32 cellular contexts compared by ENCODE assay signal in genomic region chr17:79335456-79335855, GRCh38.
"Had no signal": no experiment of that assay in that cellular context is flagged by ENCODE, and none has a peak within 500 bp of the region (broad histone marks: within the 10 kb centered on the region; RNA-seq: fewer than 3 reads in every experiment).

No MANE protein-coding gene starts in this region.

- H3K4me3 Mint-ChIP-seq: activated B cell treated with CpG ODN at 0.5 μM for 24 hours; activated CD4-positive, alpha-beta memory T cell treated with anti-CD3 and anti-CD28 coated beads for 36 hours; activated CD4-positive, alpha-beta T cell treated with anti-CD3 and anti-CD28 coated beads, Interleukin-2, amount 10 ng/mL, durations not matched to agents 24 days and 14 days; activated CD8-positive, alpha-beta memory T cell treated with anti-CD3 and anti-CD28 coated beads, Interleukin-2, amount 10 ng/mL, durations not matched to agents 7 days and 5 days; activated CD8-positive, alpha-beta T cell treated with anti-CD3 and anti-CD28 coated beads, Interleukin-2, amount 10 ng/mL, durations not matched to agents 7 days and 5 days; activated naive CD4-positive, alpha-beta T cell treated with anti-CD3 and anti-CD28 coated beads for 36 hours; activated naive CD4-positive, alpha-beta T cell treated with anti-CD3 and anti-CD28 coated beads, Interleukin-2, amount 50 U/mL, for 24 hours; activated naive CD8-positive, alpha-beta T cell treated with anti-CD3 and anti-CD28 coated beads, Interleukin-2, amount 10 ng/mL, durations not matched to agents 7 days and 5 days; activated T-helper 1 cell treated with anti-CD3 and anti-CD28 coated beads, Interleukin-12 subunit alpha, Interleukin-12 subunit beta, Interleukin-2, Interleukin-4 antibody, amounts not matched to agents 30 ng/mL and 10 ng/mL and 1 ng/mL, durations not matched to agents 14 hours and 24 hours and 36 hours; central memory CD8-positive, alpha-beta T cell; dendritic cell treated with granulocyte-macrophage colony-stimulating factor and Interleukin-4, amounts not matched to agents 40 ng/mL and 50 ng/mL, for 4 days; endodermal cell; T-helper 17 cell; T-helper 2 cell treated with Interferon-gamma antibody and Interleukin-4, amounts not matched to agents 5 μg/mL and 100 μg/mL, for 36 hours had no signal

- H3K36me3 ChIP-seq: brain microvascular endothelial cell, heart left ventricle, WERI-Rb-1 had no signal

- H3K27me3 Mint-ChIP-seq: activated CD4-positive, alpha-beta T cell treated with anti-CD3 and anti-CD28 coated beads, Interleukin-2, amount 10 ng/mL, durations not matched to agents 24 days and 14 days had no signal

- H3K4me1 ChIP-seq: heart left ventricle had no signal

- H3K4me3 ChIP-seq: coronary artery, dorsolateral prefrontal cortex, heart left ventricle had no signal

- H3K27ac Mint-ChIP-seq: activated B cell treated with CpG ODN at 0.5 μM for 24 hours; activated CD4-positive, alpha-beta memory T cell treated with anti-CD3 and anti-CD28 coated beads for 36 hours; activated CD4-positive, alpha-beta T cell treated with anti-CD3 and anti-CD28 coated beads, Interleukin-2, amount 10 ng/mL, durations not matched to agents 24 days and 14 days; activated CD8-positive, alpha-beta memory T cell treated with anti-CD3 and anti-CD28 coated beads, Interleukin-2, amount 10 ng/mL, durations not matched to agents 7 days and 5 days; activated CD8-positive, alpha-beta T cell treated with anti-CD3 and anti-CD28 coated beads, Interleukin-2, amount 10 ng/mL, durations not matched to agents 7 days and 5 days; activated naive CD4-positive, alpha-beta T cell treated with anti-CD3 and anti-CD28 coated beads for 36 hours; activated naive CD4-positive, alpha-beta T cell treated with anti-CD3 and anti-CD28 coated beads, Interleukin-2, amount 50 U/mL, for 24 hours; activated naive CD8-positive, alpha-beta T cell treated with anti-CD3 and anti-CD28 coated beads, Interleukin-2, amount 10 ng/mL, durations not matched to agents 7 days and 5 days; activated T-helper 1 cell treated with anti-CD3 and anti-CD28 coated beads, Interleukin-12 subunit alpha, Interleukin-12 subunit beta, Interleukin-2, Interleukin-4 antibody, amounts not matched to agents 30 ng/mL and 10 ng/mL and 1 ng/mL, durations not matched to agents 14 hours and 24 hours and 36 hours; activated T-helper 2 cell treated with anti-CD3 and anti-CD28 coated beads, Interferon-gamma antibody, Interleukin-2, Interleukin-4, amounts not matched to agents 10 μg/mL and 5 μg/mL and 100 μg/mL, durations not matched to agents 14 hours and 24 hours and 36 hours; dendritic cell treated with granulocyte-macrophage colony-stimulating factor and Interleukin-4, amounts not matched to agents 40 ng/mL and 50 ng/mL, for 4 days; endodermal cell; T-helper 17 cell; T-helper 2 cell treated with Interferon-gamma antibody and Interleukin-4, amounts not matched to agents 5 μg/mL and 100 μg/mL, for 36 hours had no signal

- H3K27ac ChIP-seq: brain microvascular endothelial cell, coronary artery, heart left ventricle, WERI-Rb-1 had no signal

- H3K36me3 Mint-ChIP-seq: activated CD4-positive, alpha-beta memory T cell treated with anti-CD3 and anti-CD28 coated beads for 36 hours; activated CD8-positive, alpha-beta memory T cell treated with anti-CD3 and anti-CD28 coated beads, Interleukin-2, amount 10 ng/mL, durations not matched to agents 7 days and 5 days; activated naive CD4-positive, alpha-beta T cell treated with anti-CD3 and anti-CD28 coated beads, Interleukin-2, amount 50 U/mL, for 24 hours; activated naive CD8-positive, alpha-beta T cell treated with anti-CD3 and anti-CD28 coated beads, Interleukin-2, amount 10 ng/mL, durations not matched to agents 7 days and 5 days had no signal

- H3K4me1 Mint-ChIP-seq: activated CD4-positive, alpha-beta T cell treated with anti-CD3 and anti-CD28 coated beads, Interleukin-2, amount 10 ng/mL, durations not matched to agents 24 days and 14 days; activated CD8-positive, alpha-beta memory T cell treated with anti-CD3 and anti-CD28 coated beads, Interleukin-2, amount 10 ng/mL, durations not matched to agents 7 days and 5 days; activated naive CD4-positive, alpha-beta T cell treated with anti-CD3 and anti-CD28 coated beads, Interleukin-2, amount 50 U/mL, for 24 hours; activated naive CD8-positive, alpha-beta T cell treated with anti-CD3 and anti-CD28 coated beads, Interleukin-2, amount 10 ng/mL, durations not matched to agents 7 days and 5 days; central memory CD8-positive, alpha-beta T cell; endodermal cell had no signal

- H3K9me3 Mint-ChIP-seq: activated B cell treated with CpG ODN at 0.5 μM for 24 hours; activated CD4-positive, alpha-beta memory T cell treated with anti-CD3 and anti-CD28 coated beads for 36 hours; activated CD4-positive, alpha-beta T cell treated with anti-CD3 and anti-CD28 coated beads, Interleukin-2, amount 10 ng/mL, durations not matched to agents 24 days and 14 days; activated naive CD4-positive, alpha-beta T cell treated with anti-CD3 and anti-CD28 coated beads for 36 hours; activated naive CD4-positive, alpha-beta T cell treated with anti-CD3 and anti-CD28 coated beads, Interleukin-2, amount 50 U/mL, for 24 hours; activated naive CD8-positive, alpha-beta T cell treated with anti-CD3 and anti-CD28 coated beads, Interleukin-2, amount 10 ng/mL, durations not matched to agents 7 days and 5 days; activated T-helper 1 cell treated with anti-CD3 and anti-CD28 coated beads, Interleukin-12 subunit alpha, Interleukin-12 subunit beta, Interleukin-2, Interleukin-4 antibody, amounts not matched to agents 30 ng/mL and 10 ng/mL and 1 ng/mL, durations not matched to agents 14 hours and 24 hours and 36 hours; activated T-helper 2 cell treated with anti-CD3 and anti-CD28 coated beads, Interferon-gamma antibody, Interleukin-2, Interleukin-4, amounts not matched to agents 10 μg/mL and 5 μg/mL and 100 μg/mL, durations not matched to agents 14 hours and 24 hours and 36 hours; central memory CD8-positive, alpha-beta T cell; dendritic cell treated with granulocyte-macrophage colony-stimulating factor and Interleukin-4, amounts not matched to agents 40 ng/mL and 50 ng/mL, for 4 days; endodermal cell; T-helper 2 cell treated with Interferon-gamma antibody and Interleukin-4, amounts not matched to agents 5 μg/mL and 100 μg/mL, for 36 hours had no signal

- DNase-seq: activated B cell treated with CpG ODN at 0.5 μM for 24 hours; activated CD4-positive, alpha-beta memory T cell treated with anti-CD3 and anti-CD28 coated beads for 36 hours; activated CD4-positive, alpha-beta T cell treated with anti-CD3 and anti-CD28 coated beads, Interleukin-2, amount 10 ng/mL, durations not matched to agents 24 days and 14 days; activated CD8-positive, alpha-beta memory T cell treated with anti-CD3 and anti-CD28 coated beads, Interleukin-2, amount 10 ng/mL, durations not matched to agents 7 days and 5 days; activated CD8-positive, alpha-beta memory T cell treated with anti-CD3 and anti-CD28 coated beads, Interleukin-2, amount 50 U/mL, for 4 hours; activated CD8-positive, alpha-beta T cell treated with anti-CD3 and anti-CD28 coated beads, Interleukin-2, amount 10 ng/mL, durations not matched to agents 7 days and 5 days; activated effector memory CD4-positive, alpha-beta T cell treated with anti-CD3 and anti-CD28 coated beads, Interleukin-2, amount 50 U/mL, for 16 hours; activated naive CD4-positive, alpha-beta T cell treated with anti-CD3 and anti-CD28 coated beads for 36 hours; activated naive CD8-positive, alpha-beta T cell treated with anti-CD3 and anti-CD28 coated beads, Interleukin-2, amount 10 ng/mL, durations not matched to agents 7 days and 5 days; activated T-cell treated with anti-CD3 and anti-CD28 coated beads, Interleukin-2, amount 50 U/mL, for 1 hour; activated T-cell treated with anti-CD3 and anti-CD28 coated beads, Interleukin-2, amount 50 U/mL, for 48 hours; amniotic stem cell; anterior cingulate cortex; brain microvascular endothelial cell; effector memory CD4-positive, alpha-beta T cell; endodermal cell; foreskin fibroblast; T-helper 1 cell; T-helper 17 cell; T1000; WERI-Rb-1 had no signal

- H3K27me3 ChIP-seq: brain microvascular endothelial cell had no signal

- ATAC-seq: activated CD4-positive, CD25-positive, alpha-beta regulatory T cell treated with anti-CD3 and anti-CD28 coated beads, Interleukin-2, amount 50 U/mL, for 24 hours; activated CD8-positive, alpha-beta memory T cell treated with anti-CD3 and anti-CD28 coated beads, Interleukin-2, amount 10 ng/mL, durations not matched to agents 7 days and 5 days; activated CD8-positive, alpha-beta T cell treated with anti-CD3 and anti-CD28 coated beads, Interleukin-2, amount 10 ng/mL, durations not matched to agents 7 days and 5 days; esophagus mucosa; heart left ventricle; T-helper 17 cell had no signal

- H3K9me3 ChIP-seq: heart left ventricle had no signal
